ENCODE assay signal across 24 cellular contexts in genomic region chr3:127789051-127789450, GRCh38. TPM values are rescaled to one million over a fixed set of nuclear protein-coding genes. Genes with fewer than 3 reads are reported as not detected.
DNase-seq lines count a peak whose midpoint lies in the region; ATAC-seq and TF ChIP-seq lines count a peak whose summit lies in the region.
"Had no signal": no experiment of that assay in that cellular context is flagged by ENCODE, and none has a peak within 500 bp of the region (broad histone marks: within the 10 kb centered on the region; RNA-seq: fewer than 3 reads in every experiment).

No MANE protein-coding gene starts in this region.

- H3K4me3 ChIP-seq in left ventricle myocardium inferior (no peak overlapping the region), dorsolateral prefrontal cortex (no peak overlapping the region), tibial artery (no peak overlapping the region)
- H3K4me3 ChIP-seq: BLaER1, neural progenitor cell, prostate gland, smooth muscle cell had no signal

- peak overlapping the region; percentile 64 for H3K27ac ChIP-seq in left ventricle myocardium inferior (replicated peaks)
- peak overlapping the region in 47 of 59 donors; percentile 57 to 96 (median 88) for H3K27ac ChIP-seq in dorsolateral prefrontal cortex
- H3K27ac ChIP-seq in tibial artery = peak overlapping the region; percentile 79 to 82
- H3K27ac ChIP-seq: BLaER1, brain microvascular endothelial cell, neural progenitor cell had no signal

- H3K4me1 Mint-ChIP-seq in osteocyte (ENCODE audit: unreplicated experiment) = peaks cover 84% of the 10 kb centered on the region

- ATAC-seq in left ventricle myocardium superior (no peak), HG02571 (IDR thresholded peaks at IDR 0.05; ENCODE audit: unreplicated experiment) (no peak)
- ATAC-seq: HepG2; stimulated activated naive CD8-positive, alpha-beta T cell treated with anti-CD3 and anti-CD28 coated beads, Interleukin-15, Interleukin-2, amounts not matched to agents 100 U/mL and 50 U/mL, for 24 hours had no signal

- no peak overlapping the region for H3K4me3 Mint-ChIP-seq in osteocyte (ENCODE audit: unreplicated experiment)
- H3K4me3 Mint-ChIP-seq: activated CD4-positive, alpha-beta memory T cell treated with anti-CD3 and anti-CD28 coated beads for 36 hours had no signal

- H3K9me3 ChIP-seq in left ventricle myocardium inferior (replicated peaks) (no peaks in the 10 kb centered on the region), tibial artery (no peaks in the 10 kb centered on the region)
- H3K9me3 ChIP-seq: BLaER1, prostate gland had no signal

- H3K36me3 ChIP-seq in left ventricle myocardium inferior (peaks cover 2% of the 10 kb centered on the region), tibial artery (no peaks in the 10 kb centered on the region)
- H3K36me3 ChIP-seq: BLaER1, brain microvascular endothelial cell, neural progenitor cell, prostate gland had no signal

- no peaks in the 10 kb centered on the region for H3K27me3 Mint-ChIP-seq in osteocyte (ENCODE audit: unreplicated experiment)

- no peaks in the 10 kb centered on the region for H3K27me3 ChIP-seq in left ventricle myocardium inferior (ENCODE audit: low read depth)
- H3K27me3 ChIP-seq in dorsolateral prefrontal cortex = no peaks in the 10 kb centered on the region
- H3K27me3 ChIP-seq in tibial artery = no peaks in the 10 kb centered on the region
- H3K27me3 ChIP-seq: BLaER1, brain microvascular endothelial cell, neural progenitor cell had no signal

- TF ChIP-seq CTCF in left ventricle myocardium inferior (IDR thresholded peaks at IDR 0.05; ENCODE audit: borderline replicate concordance) = no peak
- TF ChIP-seq CTCF in dorsolateral prefrontal cortex (IDR thresholded peaks at IDR 0.05 in 54 of 56, conservative IDR thresholded peaks at IDR 0.05 in 2 of 56; ENCODE audit: low read depth in 1 of 56, partially characterized antibody in 56 of 56) = no peak
- TF ChIP-seq CTCF in osteocyte (IDR thresholded peaks at IDR 0.05) = no peak
- TF ChIP-seq CTCF in tibial artery (IDR thresholded peaks at IDR 0.05) = no peak

- peak overlapping the region; percentile 57 for H3K27ac Mint-ChIP-seq in osteocyte (ENCODE audit: unreplicated experiment)
- H3K27ac Mint-ChIP-seq: activated CD4-positive, alpha-beta memory T cell treated with anti-CD3 and anti-CD28 coated beads for 36 hours had no signal

- H3K9me3 Mint-ChIP-seq in osteocyte (ENCODE audit: unreplicated experiment) = no peaks in the 10 kb centered on the region
- H3K9me3 Mint-ChIP-seq: activated CD4-positive, alpha-beta memory T cell treated with anti-CD3 and anti-CD28 coated beads for 36 hours; neural progenitor cell had no signal

- DNase-seq in left ventricle myocardium inferior (no peak), left ventricle myocardium superior (no peak), dorsolateral prefrontal cortex (no peak), osteocyte (ENCODE audit: extremely low spot score, unreplicated experiment) (no peak), tibial artery (no peak), NCI-H187 treated with DMSO at 0.1 percent for 48 hours (lab: John Stamatoyannopoulos, UW) (no peak), amniotic stem cell (lab: John Stamatoyannopoulos, UW) (no peak)
- DNase-seq: activated CD4-positive, alpha-beta memory T cell treated with anti-CD3 and anti-CD28 coated beads for 36 hours; activated CD4-positive, CD25-positive, alpha-beta regulatory T cell; activated gamma-delta T cell treated with Interleukin-2 at 50 U/mL for 16 hours; activated T-cell treated with anti-CD3 and anti-CD28 coated beads for 4 hours; brain microvascular endothelial cell; NCI-H1436 treated with DMSO at 0.1 percent for 48 hours; NCI-H2171 treated with DMSO at 0.1 percent for 48 hours; NCI-H524 treated with DMSO at 0.1 percent for 48 hours; stimulated activated CD4-positive, alpha-beta T cell treated with anti-CD3 and anti-CD28 coated beads, Interleukin-2, amount 100 ng/mL, for 48 hours; stimulated activated naive CD8-positive, alpha-beta T cell treated with anti-CD3 and anti-CD28 coated beads, Interleukin-15, Interleukin-2, amounts not matched to agents 100 U/mL and 50 U/mL, for 24 hours; T1000 had no signal

- H3K4me1 ChIP-seq in left ventricle myocardium inferior (peaks cover 100% of the 10 kb centered on the region), tibial artery (peaks cover 0 to 89% (median 65%) of the 10 kb centered on the region in 4 donors)

- peaks cover 14% of the 10 kb centered on the region for H3K36me3 Mint-ChIP-seq in osteocyte (ENCODE audit: unreplicated experiment)
- H3K36me3 Mint-ChIP-seq: activated CD4-positive, alpha-beta memory T cell treated with anti-CD3 and anti-CD28 coated beads for 36 hours; neural progenitor cell had no signal

- intact Hi-C loops in left ventricle myocardium inferior (cut with micrococcal nuclease) = no loop called here
- intact Hi-C loops in left ventricle myocardium superior (cut with micrococcal nuclease) = no loop called here
- intact Hi-C loops in dorsolateral prefrontal cortex (cut with DNase I) = loop anchor here in 1 of 2 donors (5.0 to 10.0 kb wide), 2 partner anchors 33 to 126 kb away; partner anchors contain the start of genes KBTBD12 and MGLL
- intact Hi-C loops in tibial artery (cut with DNase I; ENCODE audit: low total_unique reads) = no loop called here

RNA-seq across cellular contexts. Expression of gene MGLL, which starts 33.3 kb away (rescaled TPM):
- total RNA-seq in left ventricle myocardium inferior = 67.0 TPM
- 94.3 TPM for total RNA-seq in left ventricle myocardium superior
- 100 to 1,000 TPM in 117 of 120 experiments, 10 to 100 TPM in 3; 73.9 to 334 (median 144) TPM for total RNA-seq in dorsolateral prefrontal cortex
- total RNA-seq in osteocyte = 102 and 112 TPM in 2 replicates
- total RNA-seq: HepG2 had no signal
